1 cellular context compared by ENCODE assay signal in genomic region chr2:190425883-190426658, GRCh38.
A peak's percentile ranks its signal among the peaks of the same experiment; 100 is the strongest.
TF ChIP-seq lines count a peak whose summit lies in the region.

No MANE protein-coding gene starts in this region.

TF ChIP-seq in HepG2, 621 proteins besides CTCF, POLR2A, EP300 and RAD21 (continued from another document):
- TF ChIP-seq MAZ (IDR thresholded peaks at IDR 0.05; ENCODE audit: borderline replicate concordance, low read depth, low read length) (no peak), MAZ (CRISPR knock-in tag; IDR thresholded peaks at IDR 0.05; ENCODE audit: low read depth) (no peak), ZNF598 (CRISPR knock-in tag; IDR thresholded peaks at IDR 0.05; ENCODE audit: borderline replicate concordance) (no peak), MAFF (IDR thresholded peaks at IDR 0.05; ENCODE audit: low read depth, low read length) (peak; percentile 84), MAFK (conservative IDR thresholded peaks at IDR 0.05 in 1 of 2, IDR thresholded peaks at IDR 0.05 in 1 of 2; ENCODE audit: low read length in 2 of 2) (peak; percentile 82 to 93)
